ENCODE assay signal across 10 cellular contexts in genomic region chr1:75338974-75339483, GRCh38.
DNase-seq lines count a peak whose midpoint lies in the region; ATAC-seq, FAIRE-seq and TF ChIP-seq lines count a peak whose summit lies in the region.
"Had no signal": no experiment of that assay in that cellular context is flagged by ENCODE, and none has a peak within 500 bp of the region (broad histone marks: within the 10 kb centered on the region; RNA-seq: fewer than 3 reads in every experiment).

No MANE protein-coding gene starts in this region.

- FAIRE-seq in frontal cortex (lab: Jason Lieb, UNC) = no peak

- DNase-seq in endodermal cell (no peak), frontal cortex (ENCODE audit: low spot score in 2 of 2) (no peak), G401 (ENCODE audit: low spot score) (no peak), BE2C (no peak), occipital lobe (lab: John Stamatoyannopoulos, UW) (no peak)
- DNase-seq: activated CD8-positive, alpha-beta T cell treated with anti-CD3 and anti-CD28 coated beads for 36 hours; NCI-H1694 treated with DMSO at 0.1 percent for 48 hours had no signal

- no peak for TF ChIP-seq CTCF in endodermal cell (conservative IDR thresholded peaks at IDR 0.05)
- TF ChIP-seq CTCF in BE2C (IDR thresholded peaks at IDR 0.05; ENCODE audit: low read depth, low read length) = no peak

- H3K9me3 ChIP-seq in endodermal cell (ENCODE audit: control insufficient read depth, low read length) (no peaks in the 10 kb centered on the region), BE2C (no peaks in the 10 kb centered on the region)

- ATAC-seq in GM18520 (IDR thresholded peaks at IDR 0.05; ENCODE audit: unreplicated experiment) = peak; percentile 92
- peak; percentile 91 for ATAC-seq in GM21786 (IDR thresholded peaks at IDR 0.05; ENCODE audit: unreplicated experiment)
- ATAC-seq in HG03520 (IDR thresholded peaks at IDR 0.05; ENCODE audit: unreplicated experiment) = peak; percentile 78
- ATAC-seq: activated CD8-positive, alpha-beta T cell treated with anti-CD3 and anti-CD28 coated beads for 36 hours had no signal

- peaks cover 8% of the 10 kb centered on the region for H3K36me3 ChIP-seq in endodermal cell (ENCODE audit: control insufficient read depth, insufficient read depth, low read length)
- no peaks in the 10 kb centered on the region for H3K36me3 ChIP-seq in BE2C

- H3K9me3 Mint-ChIP-seq in endodermal cell = no peaks in the 10 kb centered on the region
- H3K9me3 Mint-ChIP-seq: activated CD8-positive, alpha-beta T cell treated with anti-CD3 and anti-CD28 coated beads for 36 hours had no signal

- H3K27me3 Mint-ChIP-seq in endodermal cell (ENCODE audit: insufficient read depth) = peaks cover 4% of the 10 kb centered on the region

- no peak overlapping the region for H3K4me3 Mint-ChIP-seq in endodermal cell
- H3K4me3 Mint-ChIP-seq: activated CD8-positive, alpha-beta T cell treated with anti-CD3 and anti-CD28 coated beads for 36 hours had no signal

- WGBS in endodermal cell (ENCODE audit: insufficient coverage in 1 of 2, insufficient read length in 1 of 2), 2 experiments = 88 to 100% methylated on average over 1 of the region's 1 CpG

- peak overlapping the region; percentile 40 for H3K27ac ChIP-seq in endodermal cell (ENCODE audit: low read depth, low read length)

- H3K4me1 Mint-ChIP-seq in endodermal cell = peaks cover 19% of the 10 kb centered on the region

- H3K27ac Mint-ChIP-seq in endodermal cell = no peak overlapping the region
- H3K27ac Mint-ChIP-seq: activated CD8-positive, alpha-beta T cell treated with anti-CD3 and anti-CD28 coated beads for 36 hours had no signal

- H3K36me3 Mint-ChIP-seq in endodermal cell (ENCODE audit: low read depth) = no peaks in the 10 kb centered on the region

- no peaks in the 10 kb centered on the region for H3K4me1 ChIP-seq in endodermal cell (ENCODE audit: control insufficient read depth, insufficient read depth, low read length)
- no peaks in the 10 kb centered on the region for H3K4me1 ChIP-seq in BE2C

- in situ Hi-C loops in G401 (cut with HindIII; ENCODE audit: low sequenced_read_pairs) = no loop called here

- no peak overlapping the region for H3K9ac ChIP-seq in endodermal cell (ENCODE audit: extremely low read depth, low read length, poor library complexity, severe bottlenecking)

- H3K27me3 ChIP-seq in endodermal cell (ENCODE audit: control insufficient read depth, insufficient read depth, low read length, poor library complexity, severe bottlenecking) (no peaks in the 10 kb centered on the region), BE2C (no peaks in the 10 kb centered on the region)

- H3K4me3 ChIP-seq in endodermal cell (ENCODE audit: low read length) = no peak overlapping the region
- H3K4me3 ChIP-seq in BE2C (ENCODE audit: low read depth, low read length) = no peak overlapping the region
